15 cellular contexts compared by ENCODE assay signal in the genomic region with DNA sequence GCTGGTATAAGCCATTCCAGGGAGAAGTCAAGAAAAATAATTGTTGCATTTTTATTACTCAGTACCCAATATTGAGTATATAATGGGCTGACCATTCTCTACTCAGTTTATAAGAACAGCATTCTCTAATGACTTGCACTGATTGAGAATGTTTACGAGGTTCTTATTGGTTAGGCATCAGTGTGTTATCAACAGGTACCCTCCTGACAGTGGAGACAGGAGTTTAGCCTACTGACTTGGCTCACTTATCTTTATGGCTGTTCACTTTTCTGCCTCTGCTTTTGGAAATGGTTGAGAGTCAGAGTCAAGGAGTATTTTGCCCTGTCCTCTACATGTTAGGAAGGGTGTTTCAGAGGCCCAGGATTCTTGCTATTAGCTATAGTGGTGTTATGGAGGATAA.
A peak's percentile ranks its signal among the peaks of the same experiment; 100 is the strongest.
DNase-seq lines count a peak whose midpoint lies in the region; ATAC-seq, FAIRE-seq and TF ChIP-seq lines count a peak whose summit lies in the region.
"Had no signal": no experiment of that assay in that cellular context is flagged by ENCODE, and none has a peak within 500 bp of the region (broad histone marks: within the 10 kb centered on the region; RNA-seq: fewer than 3 reads in every experiment).

No MANE protein-coding gene starts in this region.

- H3K4me2 ChIP-seq in smooth muscle cell: no peak overlapping the region

- TF ChIP-seq POLR2A in upper lobe of left lung (IDR thresholded peaks at IDR 0.05): no peak

- H3K9ac ChIP-seq in smooth muscle cell (ENCODE audit: low read depth): peak overlapping the region; percentile 20

- ATAC-seq in upper lobe of left lung (ENCODE audit: low FRiP score in 2 of 2): no peak

- no peaks in the 10 kb centered on the region for H3K27me3 ChIP-seq in smooth muscle cell (ENCODE audit: low read depth)
- no peaks in the 10 kb centered on the region for H3K27me3 ChIP-seq in upper lobe of left lung

- peaks cover 9% of the 10 kb centered on the region for H3F3A ChIP-seq in smooth muscle cell (ENCODE audit: low read depth)

- H3K36me3 ChIP-seq in smooth muscle cell (ENCODE audit: low read depth): peaks cover 10% of the 10 kb centered on the region
- peaks cover 0 to 12% (median 4%) of the 10 kb centered on the region in 4 donors for H3K36me3 ChIP-seq in upper lobe of left lung

- no peak for TF ChIP-seq EP300 in upper lobe of left lung (IDR thresholded peaks at IDR 0.05)

- FAIRE-seq in HTR-8/SVneo (lab: Jason Lieb, UNC): peak; percentile 4
- FAIRE-seq: GM12891, GM18507, H1 had no signal

- H3K4me1 ChIP-seq in smooth muscle cell (ENCODE audit: low read depth) (peaks cover 16% of the 10 kb centered on the region), upper lobe of left lung (no peaks in the 10 kb centered on the region)

- H3K79me2 ChIP-seq in smooth muscle cell (ENCODE audit: low read depth): no peaks in the 10 kb centered on the region

- WGBS in smooth muscle cell (ENCODE audit: low lambda C conversion rate): 100% methylated on average over 1 of the region's 1 CpG
- 88 to 100% methylated on average over 1 of the region's 1 CpG for WGBS in upper lobe of left lung, 2 donors

- DNase-seq in HTR-8/SVneo (ENCODE audit: insufficient read length, low spot score) (no peak), caudate nucleus (lab: John Stamatoyannopoulos, UW) (no peak), smooth muscle cell (lab: John Stamatoyannopoulos, UW; ENCODE audit: unreplicated experiment) (no peak), upper lobe of left lung (no peak), LoVo (ENCODE audit: low spot score) (no peak)
- DNase-seq in activated CD8-positive, alpha-beta memory T cell treated with anti-CD3 and anti-CD28 coated beads, Interleukin-2, amount 50 U/mL, for 4 hours: no peak
- DNase-seq: Calu3; CD4-positive, alpha-beta memory T cell; COR-L47; DMS53; GF-D8; HCEC 1CT had no signal

- H3K9me3 ChIP-seq in smooth muscle cell (replicated peaks; ENCODE audit: low read depth) (no peaks in the 10 kb centered on the region), upper lobe of left lung (no peaks in the 10 kb centered on the region)

- peak overlapping the region; percentile 52 for H3K27ac ChIP-seq in caudate nucleus (ENCODE audit: low read depth, low read length)
- peak overlapping the region; percentile 88 for H3K27ac ChIP-seq in smooth muscle cell (ENCODE audit: low read depth)
- H3K27ac ChIP-seq in upper lobe of left lung: no peak overlapping the region

- TF ChIP-seq CTCF in smooth muscle cell (IDR thresholded peaks at IDR 0.05; ENCODE audit: borderline replicate concordance, insufficient read depth, poor library complexity, severe bottlenecking): no peak
- TF ChIP-seq CTCF in upper lobe of left lung (IDR thresholded peaks at IDR 0.05): no peak

- no peaks in the 10 kb centered on the region for H4K20me1 ChIP-seq in smooth muscle cell (ENCODE audit: low read depth)

- H3K4me3 ChIP-seq in smooth muscle cell (no peak overlapping the region), upper lobe of left lung (no peak overlapping the region)

- no peak overlapping the region for H2AFZ ChIP-seq in smooth muscle cell (ENCODE audit: low read depth)

Comparison
In these comparisons a context has a peak if more than half of its experiments do, and no peak if none do; other contexts are left out.
1. H3K27ac ChIP-seq: peak in caudate nucleus (single experiment) and smooth muscle cell (single experiment); none in upper lobe of left lung (0 of 4).